ENCODE assay signal across 8 cellular contexts in genomic region chr4:38672247-38673071, GRCh38. TPM values are rescaled to one million over a fixed set of nuclear protein-coding genes. Genes with fewer than 3 reads are reported as not detected.
A peak's percentile ranks its signal among the peaks of the same experiment; 100 is the strongest.
DNase-seq lines count a peak whose midpoint lies in the region; ATAC-seq and TF ChIP-seq lines count a peak whose summit lies in the region.

No MANE protein-coding gene starts in this region.

- H4K91ac ChIP-seq in H9 (ENCODE audit: insufficient read length, low read depth, low read length), result peak overlapping the region; percentile 85

- no peak overlapping the region for H3K4me2 ChIP-seq in H9 (ENCODE audit: insufficient read depth, insufficient read length, low read length)

- no peak overlapping the region for H4K5ac ChIP-seq in H9 (ENCODE audit: insufficient read length, low read depth, low read length)

- peaks cover 21% of the 10 kb centered on the region; the same call in 1 of the 2 replicates for H3K79me2 ChIP-seq in H9 (ENCODE audit: insufficient read depth, low read length)

- H3K23ac ChIP-seq in H9 (ENCODE audit: insufficient read length, low read depth, low read length), result no peak overlapping the region

- H3K4ac ChIP-seq in H9 (ENCODE audit: low read depth, low read length), result no peak overlapping the region

- no peaks in the 10 kb centered on the region for H4K20me1 ChIP-seq in H9 (ENCODE audit: control insufficient read depth, insufficient read depth, insufficient read length)

- no peak overlapping the region for H2AK5ac ChIP-seq in H9 (ENCODE audit: insufficient read length, low read length)

- no peak overlapping the region for H3K18ac ChIP-seq in H9 (ENCODE audit: insufficient read length, low read depth, low read length)

- no peaks in the 10 kb centered on the region for H3K36me3 ChIP-seq in left ventricle myocardium inferior

- H2BK5ac ChIP-seq in H9 (ENCODE audit: insufficient read length, low read length), result no peak overlapping the region

- peaks cover 6% of the 10 kb centered on the region for H3K79me1 ChIP-seq in H9 (ENCODE audit: insufficient read depth, low read depth, low read length, poor library complexity, severe bottlenecking)

- no peak overlapping the region for H2BK20ac ChIP-seq in H9 (ENCODE audit: low read depth, low read length, poor library complexity, severe bottlenecking)

- no peaks in the 10 kb centered on the region for H3K23me2 ChIP-seq in H9 (ENCODE audit: insufficient read length, low read depth, low read length, poor library complexity, severe bottlenecking)

- H3K4me3 ChIP-seq in left ventricle myocardium inferior, result peak overlapping the region; percentile 74

- peak overlapping the region; percentile 70 to 92 (median 72); a peak in 6 of 7 replicates for H3K27ac Mint-ChIP-seq in H9
- H3K27ac Mint-ChIP-seq in activated CD8-positive, alpha-beta T cell treated with anti-CD3 and anti-CD28 coated beads for 36 hours, result peak overlapping the region; percentile 91

- H3K14ac ChIP-seq in H9 (ENCODE audit: insufficient read depth, low read length), result peak overlapping the region; percentile 46; the same call in 1 of the 2 replicates

- H3K9me3 Mint-ChIP-seq in H9, result no peaks in the 10 kb centered on the region
- no peaks in the 10 kb centered on the region for H3K9me3 Mint-ChIP-seq in activated CD8-positive, alpha-beta T cell treated with anti-CD3 and anti-CD28 coated beads for 36 hours

- no peak for ATAC-seq in activated CD8-positive, alpha-beta T cell treated with anti-CD3 and anti-CD28 coated beads for 36 hours
- ATAC-seq in sciatic nerve (peak; percentile 29), GM18505 (IDR thresholded peaks at IDR 0.05; ENCODE audit: unreplicated experiment) (no peak), HG03469 (IDR thresholded peaks at IDR 0.05; ENCODE audit: unreplicated experiment) (no peak), HG02798 (IDR thresholded peaks at IDR 0.05; ENCODE audit: poor library complexity, unreplicated experiment) (no peak)

- H2BK120ac ChIP-seq in H9 (ENCODE audit: low read depth, low read length, poor library complexity, severe bottlenecking), result no peak overlapping the region

- no peak overlapping the region for H3K56ac ChIP-seq in H9 (ENCODE audit: insufficient read length, low read depth, low read length)

- H2BK15ac ChIP-seq in H9 (ENCODE audit: low read depth, low read length), result no peak overlapping the region

- H3K27me3 ChIP-seq in H9 (ENCODE audit: insufficient read depth, low read length), result no peaks in the 10 kb centered on the region
- no peaks in the 10 kb centered on the region for H3K27me3 ChIP-seq in left ventricle myocardium inferior (ENCODE audit: low read depth)

- POLR2A ChIA-PET in activated CD8-positive, alpha-beta T cell treated with anti-CD3 and anti-CD28 coated beads for 36 hours (lab: Charles Lee), result interaction anchor here (0.6 to 0.9 kb wide), 3 partner anchors 9 to 353 kb away, joined by 3 read pairs; no protein-coding TSS in a partner anchor

- CTCF ChIA-PET in activated CD8-positive, alpha-beta T cell treated with anti-CD3 and anti-CD28 coated beads for 36 hours (lab: Charles Lee), result interaction anchor here (0.9 to 1.6 kb wide), 6 partner anchors 50 to 492 kb away, joined by 3 to 12 read pairs (median 4); no protein-coding TSS in a partner anchor

- no peak overlapping the region for H2AFZ ChIP-seq in H9 (ENCODE audit: low read length)

- no peak overlapping the region for H4K8ac ChIP-seq in H9 (replicated peaks; ENCODE audit: insufficient read length, low read depth, low read length)

- H3T11ph ChIP-seq in H9 (ENCODE audit: low read length), result no peak overlapping the region

- WGBS in H9 (ENCODE audit: extremely low coverage, insufficient read length, low lambda C conversion rate), result no CpG with 5 or more reads among the region's 15 CpGs

- peaks cover 19% of the 10 kb centered on the region for H3K4me1 ChIP-seq in H9 (ENCODE audit: insufficient read depth, low read length)
- H3K4me1 ChIP-seq in left ventricle myocardium inferior, result peaks cover 100% of the 10 kb centered on the region

- H3K4me1 Mint-ChIP-seq in H9, result peaks cover 70 to 78% of the 10 kb centered on the region in 2 experiments
- H3K4me1 Mint-ChIP-seq in activated CD8-positive, alpha-beta T cell treated with anti-CD3 and anti-CD28 coated beads for 36 hours (ENCODE audit: low read depth), result peaks cover 84% of the 10 kb centered on the region

- no peak overlapping the region for H3K9ac ChIP-seq in H9 (ENCODE audit: extremely low read depth, insufficient read length, low read length)

- H3K36me3 Mint-ChIP-seq in H9 (ENCODE audit: insufficient read depth in 1 of 3, low read depth in 3 of 3), result peaks cover 0 to 2% (median 0%) of the 10 kb centered on the region in 3 experiments; a peak in 2 of 7 replicates
- H3K36me3 Mint-ChIP-seq in activated CD8-positive, alpha-beta T cell treated with anti-CD3 and anti-CD28 coated beads for 36 hours (ENCODE audit: low read depth), result no peaks in the 10 kb centered on the region

- no peak overlapping the region for H3K27ac ChIP-seq in H9 (ENCODE audit: insufficient read length, low read depth, low read length)
- peak overlapping the region; percentile 100 for H3K27ac ChIP-seq in left ventricle myocardium inferior (replicated peaks)

- H3K27me3 Mint-ChIP-seq in H9 (ENCODE audit: low read depth), result no peaks in the 10 kb centered on the region
- no peaks in the 10 kb centered on the region for H3K27me3 Mint-ChIP-seq in activated CD8-positive, alpha-beta T cell treated with anti-CD3 and anti-CD28 coated beads for 36 hours

- H3K4me3 Mint-ChIP-seq in H9, result peak overlapping the region in 1 of 2 experiments; percentile 63; a peak in 2 of 5 replicates
- H3K4me3 Mint-ChIP-seq in activated CD8-positive, alpha-beta T cell treated with anti-CD3 and anti-CD28 coated beads for 36 hours, result no peak overlapping the region

- H3K9me3 ChIP-seq in H9 (ENCODE audit: control insufficient read depth, low read depth, low read length) (no peaks in the 10 kb centered on the region), left ventricle myocardium inferior (replicated peaks) (no peaks in the 10 kb centered on the region)

- TF ChIP-seq POLR2A in GM18505 (IDR thresholded peaks at IDR 0.05; ENCODE audit: borderline replicate concordance, extremely low read depth, insufficient read depth, insufficient read length), result no peak

- TF ChIP-seq CTCF in H9 (conservative IDR thresholded peaks at IDR 0.05) (no peak), left ventricle myocardium inferior (IDR thresholded peaks at IDR 0.05; ENCODE audit: borderline replicate concordance) (no peak)
- no peak for TF ChIP-seq CTCF in activated CD8-positive, alpha-beta T cell treated with anti-CD3 and anti-CD28 coated beads for 36 hours (IDR thresholded peaks at IDR 0.05)

- H2BK12ac ChIP-seq in H9 (ENCODE audit: insufficient read length, low read depth, low read length), result no peak overlapping the region

- peak; percentile 39 for DNase-seq in H9
- no peak for DNase-seq in activated CD8-positive, alpha-beta T cell treated with anti-CD3 and anti-CD28 coated beads for 36 hours
- no peak for DNase-seq in left ventricle myocardium inferior
- no peak for DNase-seq in sciatic nerve (ENCODE audit: low spot score)
- no peak for DNase-seq in T-helper 9 cell

- intact Hi-C loops in activated CD8-positive, alpha-beta T cell treated with anti-CD3 and anti-CD28 coated beads for 36 hours (cut with micrococcal nuclease), result loop anchor here (10.0 kb wide), 2 partner anchors 158 to 608 kb away; no protein-coding TSS in a partner anchor
- intact Hi-C loops in left ventricle myocardium inferior (cut with micrococcal nuclease), result loop anchor here (10.0 kb wide), 1 partner anchor 598 kb away; no protein-coding TSS in a partner anchor
- intact Hi-C loops in sciatic nerve (cut with DNase I), result loop anchor here (10.0 kb wide), 2 partner anchors 62 to 608 kb away; no protein-coding TSS in a partner anchor

RNA-seq across cellular contexts. Expression of gene KLF3, which starts 8.5 kb away (rescaled TPM):
- total RNA-seq in H9 (2021) (26.2 and 29.0 TPM in 2 replicates), left ventricle myocardium inferior (16.5 TPM), sciatic nerve (80.8 TPM)
- total RNA-seq in activated CD8-positive, alpha-beta T cell treated with anti-CD3 and anti-CD28 coated beads for 36 hours, result 1 to 10 TPM; 5.5 to 6.0 TPM
